27 cellular contexts compared by ENCODE assay signal in genomic region chrX:67523932-67524331, GRCh38. TPM values are rescaled to one million over a fixed set of nuclear protein-coding genes. Genes with fewer than 3 reads are reported as not detected.
"Had no signal": no experiment of that assay in that cellular context is flagged by ENCODE, and none has a peak within 500 bp of the region (broad histone marks: within the 10 kb centered on the region; RNA-seq: fewer than 3 reads in every experiment).

No MANE protein-coding gene starts in this region.

- FAIRE-seq: islet of Langerhans had no signal

- H3K4me1 ChIP-seq: adrenal gland, esophagus muscularis mucosa, gastroesophageal sphincter, prostate gland had no signal

- H3K9me3 Mint-ChIP-seq: activated T-helper 17 cell treated with anti-CD3 and anti-CD28 coated beads, Interleukin-2, amount 50 U/mL, for 72 hours; effector memory CD8-positive, alpha-beta T cell; natural killer cell; stimulated activated naive CD8-positive, alpha-beta T cell treated with anti-CD3 and anti-CD28 coated beads, Interleukin-15, Interleukin-2, amounts not matched to agents 100 ng/mL and 50 ng/mL, for 24 hours had no signal

- H3K4me1 Mint-ChIP-seq: activated CD4-positive, alpha-beta T cell treated with anti-CD3 and anti-CD28 coated beads for 36 hours; activated T-helper 17 cell treated with anti-CD3 and anti-CD28 coated beads, Interleukin-2, amount 50 U/mL, for 72 hours; mesothelial cell of epicardium; natural killer cell had no signal

- ATAC-seq: activated CD4-positive, alpha-beta T cell treated with anti-CD3 and anti-CD28 coated beads for 36 hours; activated T-helper 17 cell treated with anti-CD3 and anti-CD28 coated beads, Interleukin-2, amount 50 U/mL, for 72 hours; effector memory CD8-positive, alpha-beta T cell; gastroesophageal sphincter; left colon; natural killer cell; WTC11 had no signal

- H3K9me3 ChIP-seq: prostate gland had no signal

- H3K27me3 Mint-ChIP-seq: activated CD4-positive, alpha-beta T cell treated with anti-CD3 and anti-CD28 coated beads for 36 hours; activated naive CD8-positive, alpha-beta T cell; activated T-helper 17 cell treated with anti-CD3 and anti-CD28 coated beads, Interleukin-2, amount 50 U/mL, for 72 hours; effector memory CD8-positive, alpha-beta T cell; stimulated activated naive CD8-positive, alpha-beta T cell treated with anti-CD3 and anti-CD28 coated beads, Interleukin-15, Interleukin-2, amounts not matched to agents 100 ng/mL and 50 ng/mL, for 24 hours had no signal

- H3K4me3 Mint-ChIP-seq: activated CD4-positive, alpha-beta T cell treated with anti-CD3 and anti-CD28 coated beads for 36 hours; activated naive CD8-positive, alpha-beta T cell; activated T-cell treated with anti-CD3 and anti-CD28 coated beads, Interleukin-2, amount 50 U/mL, for 24 hours; activated T-helper 17 cell treated with anti-CD3 and anti-CD28 coated beads, Interleukin-2, amount 50 U/mL, for 72 hours; effector memory CD8-positive, alpha-beta T cell; mesothelial cell of epicardium; natural killer cell; stimulated activated naive CD8-positive, alpha-beta T cell treated with anti-CD3 and anti-CD28 coated beads, Interleukin-15, Interleukin-2, amounts not matched to agents 100 ng/mL and 50 ng/mL, for 24 hours; WTC11 had no signal

- H3K27ac ChIP-seq: adrenal gland, dorsolateral prefrontal cortex, esophagus muscularis mucosa, gastroesophageal sphincter, prostate gland, skin epidermis, tibial artery had no signal

- H3K36me3 ChIP-seq: adrenal gland, esophagus muscularis mucosa, gastroesophageal sphincter, prostate gland, tibial artery had no signal

- H3K27ac Mint-ChIP-seq: activated CD4-positive, alpha-beta T cell treated with anti-CD3 and anti-CD28 coated beads for 36 hours; activated naive CD8-positive, alpha-beta T cell; activated T-cell treated with anti-CD3 and anti-CD28 coated beads, Interleukin-2, amount 50 U/mL, for 24 hours; activated T-helper 17 cell treated with anti-CD3 and anti-CD28 coated beads, Interleukin-2, amount 50 U/mL, for 72 hours; effector memory CD8-positive, alpha-beta T cell; mesothelial cell of epicardium; natural killer cell; stimulated activated naive CD8-positive, alpha-beta T cell treated with anti-CD3 and anti-CD28 coated beads, Interleukin-15, Interleukin-2, amounts not matched to agents 100 ng/mL and 50 ng/mL, for 24 hours; WTC11 had no signal

- H3K4me3 ChIP-seq: adrenal gland, dorsolateral prefrontal cortex, esophagus muscularis mucosa, gastroesophageal sphincter, prostate gland, skin epidermis, tibial artery had no signal

- DNase-seq: activated CD4-positive, alpha-beta T cell treated with anti-CD3 and anti-CD28 coated beads for 36 hours; activated CD4-positive, alpha-beta T cell treated with anti-CD3 and anti-CD28 coated beads, Interleukin-2, amount 50 U/mL, for 4 hours; activated CD8-positive, alpha-beta memory T cell treated with anti-CD3 and anti-CD28 coated beads for 24 hours; activated CD8-positive, alpha-beta memory T cell treated with anti-CD3 and anti-CD28 coated beads, Interleukin-2, amount 50 U/mL, for 4 hours; activated naive CD4-positive, alpha-beta T cell; activated T-cell treated with anti-CD3 and anti-CD28 coated beads, Interleukin-2, amount 50 U/mL, for 24 hours; adrenal gland; central memory CD4-positive, alpha-beta T cell; dorsolateral prefrontal cortex; effector memory CD8-positive, alpha-beta T cell; head of caudate nucleus; left colon; natural killer cell; stimulated activated CD4-positive, alpha-beta T cell treated with anti-CD3 and anti-CD28 coated beads, Interleukin-1b, Interleukin-23, amount 100 ng/mL, for 48 hours; T-helper 9 cell; tibial artery had no signal

- H3K36me3 Mint-ChIP-seq: activated naive CD8-positive, alpha-beta T cell; mesothelial cell of epicardium; natural killer cell had no signal

- H3K27me3 ChIP-seq: esophagus muscularis mucosa, gastroesophageal sphincter, tibial artery had no signal

RNA-seq across cellular contexts. Expression of gene AR, which starts 19.9 kb away (rescaled TPM):
- total RNA-seq: activated CD4-positive, alpha-beta T cell treated with anti-CD3 and anti-CD28 coated beads for 36 hours; T-helper 1 cell treated with Interleukin-12 subunit alpha and Interleukin-12 subunit beta and Interleukin-4 antibody, amounts not matched to agents 30 ng/mL and 1 ng/mL, for 36 hours had no signal
